Comparison of ENCODE assay signal across 8 cellular contexts in genomic region chr1:85277027-85277625, GRCh38. TPM values are rescaled to one million over a fixed set of nuclear protein-coding genes. Genes with fewer than 3 reads are reported as not detected.
A peak's percentile ranks its signal among the peaks of the same experiment; 100 is the strongest.
DNase-seq lines count a peak whose midpoint lies in the region; ATAC-seq and TF ChIP-seq lines count a peak whose summit lies in the region.

No MANE protein-coding gene starts in this region.

- no peaks in the 10 kb centered on the region for H3K9me3 ChIP-seq in prostate gland

- TF ChIP-seq POLR2A in prostate gland (IDR thresholded peaks at IDR 0.05) = no peak

- no peaks in the 10 kb centered on the region for H3K27me3 ChIP-seq in prostate gland (replicated peaks; ENCODE audit: insufficient read depth)

- H3K36me3 Mint-ChIP-seq in T-cell = peaks cover 11% of the 10 kb centered on the region

- CTCF ChIA-PET in T-cell (lab: Charles Lee) = interaction anchor here (0.6 to 4.4 kb wide), 14 partner anchors 14 to 1139 kb away, joined by 3 to 65 read pairs (median 6); partner anchors contain the start of gene C1orf52 (in 2 of the 2)

- H3K27ac ChIP-seq in prostate gland = peak overlapping the region; percentile 97 to 98

- ATAC-seq in T-cell (replicated peaks in 1 of 4) (no peak), HG03175 (IDR thresholded peaks at IDR 0.05; ENCODE audit: unreplicated experiment) (no peak)

- H3K9me3 Mint-ChIP-seq in T-cell = no peaks in the 10 kb centered on the region

- no peaks in the 10 kb centered on the region for H3K36me3 ChIP-seq in prostate gland

- DNase-seq in GM12865 (ENCODE audit: low read depth) (no peak), T-cell (no peak), fibroblast of the aortic adventitia (ENCODE audit: low read depth) (no peak), prostate gland (ENCODE audit: low spot score) (no peak), HUDEP-2 (lab: John Stamatoyannopoulos, UW; ENCODE audit: unreplicated experiment in 76 of 76) (no peak), COR-L47 (lab: John Stamatoyannopoulos, UW) (no peak)
- DNase-seq in effector CD4-positive, alpha-beta T cell = no peak

- peak overlapping the region; percentile 46 for H3K4me3 ChIP-seq in GM12865 (ENCODE audit: low read depth, low read length)
- H3K4me3 ChIP-seq in fibroblast of the aortic adventitia (ENCODE audit: low read depth, low read length) = peak overlapping the region; percentile 85
- peak overlapping the region; percentile 86 to 91 for H3K4me3 ChIP-seq in prostate gland

- H3K27me3 Mint-ChIP-seq in T-cell = no peaks in the 10 kb centered on the region

- peak overlapping the region; percentile 86 to 93 for H3K27ac Mint-ChIP-seq in T-cell

- peak overlapping the region; percentile 83 to 88 (median 86) for H3K4me3 Mint-ChIP-seq in T-cell

- POLR2A ChIA-PET in T-cell (lab: Charles Lee) = interaction anchor here (0.6 to 2.4 kb wide), 11 partner anchors 18 to 1805 kb away, joined by 3 to 20 read pairs (median 5); partner anchors contain the start of genes C1orf52 (in 2 of the 2) and CTBS (in 1 of the 2)

- TF ChIP-seq CTCF in GM12865 (IDR thresholded peaks at IDR 0.05; ENCODE audit: insufficient read depth, low read depth, low read length, missing control alignments) (no peak), fibroblast of the aortic adventitia (IDR thresholded peaks at IDR 0.05; ENCODE audit: insufficient read depth, low read length) (no peak), prostate gland (IDR thresholded peaks at IDR 0.05) (no peak)

- H3K4me1 ChIP-seq in prostate gland (replicated peaks) = no peaks in the 10 kb centered on the region

- intact Hi-C loops in prostate gland (cut with DNase I) = no loop called here

- H3K4me1 Mint-ChIP-seq in T-cell = peaks cover 45 to 55% (median 50%) of the 10 kb centered on the region in 3 donors

- 76% methylated on average over 9 of the region's 9 CpGs for WGBS in prostate gland

RNA-seq across cellular contexts. Expression of gene BCL10, which starts 0.7 kb away (rescaled TPM):
- total RNA-seq in T-cell (10 to 100 TPM; 25.8 to 40.0 (median 28.0) TPM), fibroblast of the aortic adventitia (ENCODE audit: low replicate concordance) (36.0 and 44.7 TPM in 2 replicates), prostate gland (10 to 100 TPM; 17.3 to 18.4 TPM)

RNA-seq across cellular contexts. Expression of gene C1orf52, which starts 17.7 kb away (rescaled TPM):
- 10 to 100 TPM; 29.8 to 48.6 (median 39.3) TPM for total RNA-seq in T-cell
- 9.2 and 10.8 TPM in 2 replicates for total RNA-seq in fibroblast of the aortic adventitia (ENCODE audit: low replicate concordance)
- total RNA-seq in prostate gland = 10 to 100 TPM; 12.7 to 30.5 TPM
